8 cellular contexts compared by ENCODE assay signal in the genomic region with DNA sequence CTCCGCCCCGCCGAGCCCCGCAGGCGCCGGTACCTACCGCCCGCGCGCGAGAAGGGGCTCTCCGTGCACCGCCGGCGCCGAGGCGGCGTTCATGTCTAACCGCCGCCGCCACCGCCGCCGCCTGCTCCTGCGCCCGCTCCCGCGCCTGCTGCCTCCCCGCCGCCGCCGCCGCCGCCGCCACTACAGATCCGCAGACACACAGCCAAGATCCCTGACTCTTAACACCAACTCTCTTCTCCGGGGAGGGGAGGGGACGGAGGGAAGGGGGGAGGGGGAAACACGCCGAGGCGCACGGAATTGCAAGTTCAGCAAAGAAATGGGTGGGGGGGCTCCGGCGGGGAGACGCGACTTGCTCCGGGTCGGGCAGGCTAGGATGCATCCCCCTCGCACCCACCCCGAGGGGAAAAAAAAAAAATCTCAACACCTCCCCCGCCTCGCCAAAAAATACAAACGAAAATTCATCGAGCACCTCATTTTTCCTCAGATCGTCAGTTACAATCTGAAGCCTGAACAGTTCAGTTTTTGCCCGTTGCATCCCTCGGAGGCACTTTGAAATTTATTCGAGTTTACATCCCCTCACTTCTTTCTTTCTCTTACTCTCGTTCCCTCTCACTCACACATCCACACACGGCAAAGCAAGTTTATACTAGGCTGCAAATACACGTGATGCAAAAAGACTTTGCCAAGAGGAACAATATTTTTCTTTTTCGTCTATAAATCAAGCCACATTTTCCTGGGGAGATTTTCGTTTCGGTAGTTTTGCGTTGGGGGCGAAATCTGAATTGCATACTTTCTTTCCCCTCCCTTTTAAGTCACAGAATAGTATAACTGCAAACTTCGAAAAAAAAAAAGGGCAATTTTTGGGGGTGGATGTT. TPM values are rescaled to one million over a fixed set of nuclear protein-coding genes. Genes with fewer than 3 reads are reported as not detected.
A peak's percentile ranks its signal among the peaks of the same experiment; 100 is the strongest.
DNase-seq lines count a peak whose midpoint lies in the region; ATAC-seq and TF ChIP-seq lines count a peak whose summit lies in the region.

TCF4 (minus strand) TSS at position 192 of the 875 bp plus-strand sequence. CDS start 1,076 bp downstream, outside the sequence.

- peak within 1 kb of the TSS; percentile 98 for H3K9ac ChIP-seq in iPS-20b (ENCODE audit: low read depth, low read length)

- no peaks in the 10 kb centered on the region for H3K9me3 ChIP-seq in iPS-20b (ENCODE audit: insufficient read depth, low read depth, low read length)

- no peaks in the 10 kb centered on the region for H3K27me3 ChIP-seq in iPS-20b (ENCODE audit: insufficient read depth, low read length)

- TF ChIP-seq CTCF in LNCaP clone FGC (IDR thresholded peaks at IDR 0.05; ENCODE audit: control insufficient read depth, extremely low read depth, insufficient read depth) (no peak), retinal pigment epithelial cell (conservative IDR thresholded peaks at IDR 0.05; ENCODE audit: low read depth, low read length) (no peak)

- H3K27ac ChIP-seq in iPS-20b (ENCODE audit: low read length), result peak within 1 kb of the TSS; percentile 99

- ATAC-seq in HG02840 (IDR thresholded peaks at IDR 0.05; ENCODE audit: low FRiP score, unreplicated experiment), result no peak
- no peak for ATAC-seq in HG03196 (IDR thresholded peaks at IDR 0.05; ENCODE audit: unreplicated experiment)

- H3K36me3 ChIP-seq in iPS-20b (ENCODE audit: insufficient read depth, low read depth, low read length), result peaks cover 29% of the 10 kb centered on the region

- in situ Hi-C loops in G401 (cut with HindIII; ENCODE audit: low sequenced_read_pairs), result no loop called here
- in situ Hi-C loops in SK-MEL-5 (cut with HindIII; ENCODE audit: low pct_unique_long_range_greater_than_20kb, low sequenced_read_pairs), result no loop called here

- H3K4me1 ChIP-seq in iPS-20b (ENCODE audit: insufficient read depth, low read length), result peaks cover 31% of the 10 kb centered on the region; the same call in 1 of the 2 replicates

- DNase-seq in G401 (ENCODE audit: low spot score) (peak; percentile 71), LNCaP clone FGC (ENCODE audit: low read depth) (no peak), SK-MEL-5 (ENCODE audit: low read depth, low spot score) (peak; percentile 17), cerebellum (ENCODE audit: low spot score) (peak; percentile 63), retinal pigment epithelial cell (ENCODE audit: low read depth) (peak; percentile 11)

- peak within 1 kb of the TSS; percentile 42 for H3K4me3 ChIP-seq in LNCaP clone FGC (ENCODE audit: low read depth, low read length)
- H3K4me3 ChIP-seq in iPS-20b (ENCODE audit: low read length), result peak within 1 kb of the TSS; percentile 100
- H3K4me3 ChIP-seq in retinal pigment epithelial cell (ENCODE audit: low read length), result peak within 1 kb of the TSS; percentile 86

RNA-seq across cellular contexts. Expression of gene TCF4, which starts in this region (rescaled TPM):
- total RNA-seq in G401 (2014; rRNA removed; shearing (Covaris generic)), result 1.8 and 6.8 TPM in 2 replicates
- 0.98 and 1.8 TPM in 2 replicates for total RNA-seq in SK-MEL-5 (2014; rRNA removed; shearing (Covaris generic))
- polyA plus RNA-seq in SK-MEL-5 (2015; cell fraction: cytosol; rRNA removed), result 3.1 and 3.4 TPM in 2 replicates
- 1.3 and 1.7 TPM in 2 replicates for polyA plus RNA-seq in SK-MEL-5 (2015; cell fraction: nucleus; rRNA removed)
- total RNA-seq in cerebellum, result 549 TPM

Comparison
In these comparisons a context has a peak if more than half of its experiments do, and no peak if none do; other contexts are left out.
1. RNA of gene TCF4 (total RNA-seq): 549 TPM in cerebellum (single experiment); 1.8 to 6.8 TPM in G401 and 0.98 to 1.8 TPM in SK-MEL-5; every median in the first group is over 10 times any median in the second.
2. H3K4me3 ChIP-seq: peak in every context shown above with its lines; median percentile 100 in iPS-20b; 86 in retinal pigment epithelial cell; 42 in LNCaP clone FGC.